ENCODE assay signal across 8 cellular contexts in genomic region chr1:33181038-33181861, GRCh38. TPM values are rescaled to one million over a fixed set of nuclear protein-coding genes. Genes with fewer than 3 reads are reported as not detected.
DNase-seq lines count a peak whose midpoint lies in the region; ATAC-seq and TF ChIP-seq lines count a peak whose summit lies in the region.

No MANE protein-coding gene starts in this region.

- H3K36me3 Mint-ChIP-seq in activated naive CD8-positive, alpha-beta T cell treated with anti-CD3 and anti-CD28 coated beads, Interleukin-2, amount 50 U/mL, for 24 hours (ENCODE audit: low read depth), result no peaks in the 10 kb centered on the region

- H3K9me3 Mint-ChIP-seq in activated naive CD8-positive, alpha-beta T cell treated with anti-CD3 and anti-CD28 coated beads, Interleukin-2, amount 50 U/mL, for 24 hours, result no peaks in the 10 kb centered on the region

- WGBS in sigmoid colon, 2 donors, result 1% methylated on average over 80 of the region's 80 CpGs

- no peak for TF ChIP-seq POLR2A in sigmoid colon (IDR thresholded peaks at IDR 0.05)

- intact Hi-C loops in sigmoid colon (cut with DNase I), result loop anchor here (2.0 kb wide), 1 partner anchor 54 kb away; no protein-coding TSS in a partner anchor

- DNase-seq in activated gamma-delta T cell treated with Interleukin-2 at 50 U/mL for 16 hours (peak; percentile 19), activated gamma-delta T cell (lab: John Stamatoyannopoulos, UW) (no peak), RKO (ENCODE audit: low spot score) (peak; percentile 58), hepatic stellate cell (ENCODE audit: low spot score) (peak; percentile 78), sigmoid colon (peak; percentile 82), NCI-H2107 (lab: John Stamatoyannopoulos, UW) (no peak)
- peak; percentile 40 for DNase-seq in activated naive CD8-positive, alpha-beta T cell treated with anti-CD3 and anti-CD28 coated beads, Interleukin-2, amount 50 U/mL, for 24 hours

- peaks cover 19% of the 10 kb centered on the region for H3K4me1 Mint-ChIP-seq in activated naive CD8-positive, alpha-beta T cell treated with anti-CD3 and anti-CD28 coated beads, Interleukin-2, amount 50 U/mL, for 24 hours

- H3K27ac Mint-ChIP-seq in activated naive CD8-positive, alpha-beta T cell treated with anti-CD3 and anti-CD28 coated beads, Interleukin-2, amount 50 U/mL, for 24 hours, result peak overlapping the region; percentile 39

- H3K4me1 ChIP-seq in sigmoid colon, result peaks cover 0 to 28% (median 20%) of the 10 kb centered on the region in 4 donors

- TF ChIP-seq CTCF in sigmoid colon (IDR thresholded peaks at IDR 0.05), result peak in 1 of 4 experiments; percentile 5

- H3K4me3 Mint-ChIP-seq in activated naive CD8-positive, alpha-beta T cell treated with anti-CD3 and anti-CD28 coated beads, Interleukin-2, amount 50 U/mL, for 24 hours, result peak overlapping the region; percentile 79

- H3K9me3 ChIP-seq in sigmoid colon, result no peaks in the 10 kb centered on the region

- peak; percentile 31 for ATAC-seq in HG03175 (IDR thresholded peaks at IDR 0.05; ENCODE audit: unreplicated experiment)
- ATAC-seq in activated naive CD8-positive, alpha-beta T cell treated with anti-CD3 and anti-CD28 coated beads, Interleukin-2, amount 50 U/mL, for 24 hours, result peak; percentile 35

- no peak for TF ChIP-seq EP300 in sigmoid colon (IDR thresholded peaks at IDR 0.05)

- H3K27me3 Mint-ChIP-seq in activated naive CD8-positive, alpha-beta T cell treated with anti-CD3 and anti-CD28 coated beads, Interleukin-2, amount 50 U/mL, for 24 hours, result peaks cover 17% of the 10 kb centered on the region

- peak overlapping the region; percentile 76 to 95 (median 88) for H3K4me3 ChIP-seq in sigmoid colon

- no peaks in the 10 kb centered on the region for H3K27me3 ChIP-seq in sigmoid colon

- no peaks in the 10 kb centered on the region for H3K36me3 ChIP-seq in sigmoid colon

- H3K27ac ChIP-seq in sigmoid colon, result peak overlapping the region; percentile 84 to 91 (median 88)

RNA-seq across cellular contexts. Expression of gene TRIM62, which starts 0.6 kb away (rescaled TPM):
- 1 to 10 TPM; 3.2 to 5.2 (median 4.5) TPM for total RNA-seq in sigmoid colon
- 1 to 10 TPM; 1.2 to 4.5 (median 1.6) TPM for polyA plus RNA-seq in sigmoid colon

Comparison
In these comparisons a context has a peak if more than half of its experiments do, and no peak if none do; other contexts are left out.
1. DNase-seq: peak in activated gamma-delta T cell treated with Interleukin-2 at 50 U/mL for 16 hours (single experiment), RKO (single experiment), activated naive CD8-positive, alpha-beta T cell treated with anti-CD3 and anti-CD28 coated beads, Interleukin-2, amount 50 U/mL, for 24 hours (single experiment), hepatic stellate cell (single experiment) and sigmoid colon (single experiment); none in activated gamma-delta T cell (single experiment) and NCI-H2107 (single experiment).